Comparison of ENCODE assay signal across 27 cellular contexts in genomic region chr17:29196784-29197515, GRCh38. TPM values are rescaled to one million over a fixed set of nuclear protein-coding genes. Genes with fewer than 3 reads are reported as not detected.
DNase-seq lines count a peak whose midpoint lies in the region; ATAC-seq and TF ChIP-seq lines count a peak whose summit lies in the region.
"Had no signal": no experiment of that assay in that cellular context is flagged by ENCODE, and none has a peak within 500 bp of the region (broad histone marks: within the 10 kb centered on the region; RNA-seq: fewer than 3 reads in every experiment).

No MANE protein-coding gene starts in this region.

- H3K27ac ChIP-seq in dorsolateral prefrontal cortex (peak overlapping the region in 49 of 59 donors; percentile 1 to 89 (median 64)), thyroid gland (no peak overlapping the region)
- H3K27ac ChIP-seq: hepatocyte, lower lobe of right lung, SJSA1, suprapubic skin, VCaP had no signal

- peak; percentile 46 for DNase-seq in D341Med (ENCODE audit: low spot score)
- DNase-seq in NOMO-1 treated with dmso at 0.1 percent for 144 hours (lab: John Stamatoyannopoulos, UW; ENCODE audit: unreplicated experiment), result peak; percentile 10
- peak in 2 of 10 donors; percentile 13 to 37 for DNase-seq in dorsolateral prefrontal cortex
- DNase-seq in stimulated activated effector memory CD8-positive, alpha-beta T cell treated with anti-CD3 and anti-CD28 coated beads, Interleukin-12 subunit alpha, Interleukin-12 subunit beta, amount 100 ng/mL, for 72 hours (ENCODE audit: low spot score in 2 of 2), result no peak
- no peak for DNase-seq in endothelial cell (ENCODE audit: low spot score)
- DNase-seq in thyroid gland, result no peak
- DNase-seq: activated CD4-positive, alpha-beta T cell treated with anti-CD3 and anti-CD28 coated beads, Interleukin-2, amount 50 U/mL, for 1 hour; activated gamma-delta T cell; dermis blood vessel endothelial cell; DND-41; foreskin fibroblast; lower lobe of right lung; NCI-H1092 treated with DMSO at 0.1 percent for 48 hours; NCI-H2107; NCI-H510A treated with DMSO at 0.1 percent for 48 hours; T-helper 17 cell had no signal

- H3K27me3 Mint-ChIP-seq in endothelial cell (ENCODE audit: unreplicated experiment), result peaks cover 6% of the 10 kb centered on the region

- H3K9me3 Mint-ChIP-seq in stimulated activated effector memory CD8-positive, alpha-beta T cell treated with anti-CD3 and anti-CD28 coated beads, Interleukin-12 subunit alpha, Interleukin-12 subunit beta, amount 100 ng/mL, for 72 hours, result no peaks in the 10 kb centered on the region
- H3K9me3 Mint-ChIP-seq in endothelial cell (ENCODE audit: unreplicated experiment), result no peaks in the 10 kb centered on the region

- 87 to 89% methylated on average over 6 of the region's 9 CpGs for WGBS in thyroid gland, 2 donors

- TF ChIP-seq POLR2A in thyroid gland (IDR thresholded peaks at IDR 0.05), result no peak

- H3K36me3 Mint-ChIP-seq in stimulated activated effector memory CD8-positive, alpha-beta T cell treated with anti-CD3 and anti-CD28 coated beads, Interleukin-12 subunit alpha, Interleukin-12 subunit beta, amount 100 ng/mL, for 72 hours, result no peaks in the 10 kb centered on the region
- H3K36me3 Mint-ChIP-seq in endothelial cell (ENCODE audit: low read depth, unreplicated experiment), result no peaks in the 10 kb centered on the region

- H3K27ac Mint-ChIP-seq in stimulated activated effector memory CD8-positive, alpha-beta T cell treated with anti-CD3 and anti-CD28 coated beads, Interleukin-12 subunit alpha, Interleukin-12 subunit beta, amount 100 ng/mL, for 72 hours, result no peak overlapping the region
- H3K27ac Mint-ChIP-seq in endothelial cell (ENCODE audit: unreplicated experiment), result no peak overlapping the region
- H3K27ac Mint-ChIP-seq: T-helper 17 cell had no signal

- H3K4me3 ChIP-seq in dorsolateral prefrontal cortex (no peak overlapping the region), thyroid gland (replicated peaks in 1 of 3) (no peak overlapping the region)
- H3K4me3 ChIP-seq: HAP-1, hepatocyte, lower lobe of right lung, SJSA1, suprapubic skin had no signal

- no peaks in the 10 kb centered on the region for H3K36me3 ChIP-seq in thyroid gland
- H3K36me3 ChIP-seq: HAP-1, lower lobe of right lung, SJSA1, suprapubic skin had no signal

- H3K27me3 ChIP-seq in dorsolateral prefrontal cortex (no peaks in the 10 kb centered on the region), thyroid gland (no peaks in the 10 kb centered on the region)
- H3K27me3 ChIP-seq: hepatocyte, SJSA1, suprapubic skin had no signal

- no peak overlapping the region for H3K4me3 Mint-ChIP-seq in stimulated activated effector memory CD8-positive, alpha-beta T cell treated with anti-CD3 and anti-CD28 coated beads, Interleukin-12 subunit alpha, Interleukin-12 subunit beta, amount 100 ng/mL, for 72 hours
- no peak overlapping the region for H3K4me3 Mint-ChIP-seq in endothelial cell (ENCODE audit: unreplicated experiment)
- H3K4me3 Mint-ChIP-seq: T-helper 17 cell had no signal

- intact Hi-C loops in dorsolateral prefrontal cortex (cut with DNase I), result no loop called here
- intact Hi-C loops in thyroid gland (cut with DNase I), result no loop called here

- no peaks in the 10 kb centered on the region for H3K4me1 ChIP-seq in thyroid gland
- H3K4me1 ChIP-seq: HAP-1, lower lobe of right lung, SJSA1, suprapubic skin had no signal

- peak; percentile 45 for ATAC-seq in stimulated activated effector memory CD8-positive, alpha-beta T cell treated with anti-CD3 and anti-CD28 coated beads, Interleukin-12 subunit alpha, Interleukin-12 subunit beta, amount 100 ng/mL, for 72 hours
- ATAC-seq in GM18519 (IDR thresholded peaks at IDR 0.05; ENCODE audit: low FRiP score, unreplicated experiment), result no peak
- ATAC-seq: lower lobe of right lung, T-helper 17 cell had no signal

- no peaks in the 10 kb centered on the region for H3K4me1 Mint-ChIP-seq in stimulated activated effector memory CD8-positive, alpha-beta T cell treated with anti-CD3 and anti-CD28 coated beads, Interleukin-12 subunit alpha, Interleukin-12 subunit beta, amount 100 ng/mL, for 72 hours
- H3K4me1 Mint-ChIP-seq in endothelial cell (ENCODE audit: unreplicated experiment), result no peaks in the 10 kb centered on the region

- TF ChIP-seq CTCF in dorsolateral prefrontal cortex (IDR thresholded peaks at IDR 0.05 in 54 of 56, conservative IDR thresholded peaks at IDR 0.05 in 2 of 56; ENCODE audit: low read depth in 1 of 56, partially characterized antibody in 56 of 56), result no peak
- no peak for TF ChIP-seq CTCF in endothelial cell (IDR thresholded peaks at IDR 0.05; ENCODE audit: unreplicated experiment)
- TF ChIP-seq CTCF in thyroid gland (IDR thresholded peaks at IDR 0.05), result no peak

- no peaks in the 10 kb centered on the region for H3K9me3 ChIP-seq in thyroid gland
- H3K9me3 ChIP-seq: HAP-1, lower lobe of right lung, SJSA1, suprapubic skin had no signal

RNA-seq across cellular contexts. Expression of gene MYO18A, which starts 16.8 kb away (rescaled TPM):
- 100 to 1,000 TPM in 118 of 120 experiments, 10 to 100 TPM in 2; 93.9 to 275 (median 143) TPM for total RNA-seq in dorsolateral prefrontal cortex
- total RNA-seq in endothelial cell (ENCODE audit: unreplicated experiment), result 79.9 TPM
- total RNA-seq in thyroid gland, result 10 to 100 TPM; 32.1 to 49.8 (median 40.6) TPM

RNA-seq across cellular contexts. Expression of gene CRYBA1, which starts 49.7 kb away (rescaled TPM):
- total RNA-seq in dorsolateral prefrontal cortex, result not detected
- not detected for total RNA-seq in endothelial cell (ENCODE audit: unreplicated experiment)
- not detected for total RNA-seq in thyroid gland
- total RNA-seq: bronchial epithelial cell, dermis blood vessel endothelial cell, hepatocyte, HT-29, LHCN-M2, lower lobe of right lung, myocyte, osteoblast, SJSA1, suprapubic skin, T-helper 17 cell had no signal

Comparison
In these comparisons a context has a peak if more than half of its experiments do, and no peak if none do; other contexts are left out.
1. DNase-seq: peak in D341Med (single experiment) and NOMO-1 treated with dmso at 0.1 percent for 144 hours (single experiment); none in stimulated activated effector memory CD8-positive, alpha-beta T cell treated with anti-CD3 and anti-CD28 coated beads, Interleukin-12 subunit alpha, Interleukin-12 subunit beta, amount 100 ng/mL, for 72 hours (0 of 2), endothelial cell (single experiment) and thyroid gland (0 of 2).
2. H3K27ac ChIP-seq: peak in dorsolateral prefrontal cortex (49 of 59); none in thyroid gland (0 of 3).